1 cellular context compared by ENCODE assay signal in genomic region chr11:387193-387793, GRCh38.
TF ChIP-seq lines count a peak whose summit lies in the region.

No MANE protein-coding gene starts in this region.

TF ChIP-seq in HepG2, 621 proteins besides CTCF, POLR2A, EP300 and RAD21:
- TF ChIP-seq ZBTB1 (CRISPR knock-in tag; IDR thresholded peaks at IDR 0.05; ENCODE audit: borderline replicate concordance) (no peak), MAFK (conservative IDR thresholded peaks at IDR 0.05 in 1 of 2, IDR thresholded peaks at IDR 0.05 in 1 of 2; ENCODE audit: low read length in 2 of 2) (peak; percentile 41 to 58; a peak in 3 of 4 replicates), MAFF (IDR thresholded peaks at IDR 0.05; ENCODE audit: low read depth, low read length) (peak; percentile 40; the same call in 1 of the 2 replicates)
- TF ChIP-seq, protein P1, sequence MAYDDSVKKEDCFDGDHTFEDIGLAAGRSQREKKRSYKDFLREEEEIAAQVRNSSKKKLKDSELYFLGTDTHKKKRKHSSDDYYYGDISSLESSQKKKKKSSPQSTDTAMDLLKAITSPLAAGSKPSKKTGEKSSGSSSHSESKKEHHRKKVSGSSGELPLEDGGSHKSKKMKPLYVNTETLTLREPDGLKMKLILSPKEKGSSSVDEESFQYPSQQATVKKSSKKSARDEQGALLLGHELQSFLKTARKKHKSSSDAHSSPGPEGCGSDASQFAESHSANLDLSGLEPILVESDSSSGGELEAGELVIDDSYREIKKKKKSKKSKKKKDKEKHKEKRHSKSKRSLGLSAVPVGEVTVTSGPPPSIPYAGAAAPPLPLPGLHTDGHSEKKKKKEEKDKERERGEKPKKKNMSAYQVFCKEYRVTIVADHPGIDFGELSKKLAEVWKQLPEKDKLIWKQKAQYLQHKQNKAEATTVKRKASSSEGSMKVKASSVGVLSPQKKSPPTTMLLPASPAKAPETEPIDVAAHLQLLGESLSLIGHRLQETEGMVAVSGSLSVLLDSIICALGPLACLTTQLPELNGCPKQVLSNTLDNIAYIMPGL (CRISPR knock-in tag; IDR thresholded peaks at IDR 0.05; ENCODE audit: borderline replicate concordance in 1 of 2, low read depth in 1 of 2): no peak
